8 cellular contexts compared by ENCODE assay signal in genomic region chr11:133835258-133836075, GRCh38. TPM values are rescaled to one million over a fixed set of nuclear protein-coding genes. Genes with fewer than 3 reads are reported as not detected.
DNase-seq lines count a peak whose midpoint lies in the region; ATAC-seq, FAIRE-seq and TF ChIP-seq lines count a peak whose summit lies in the region.

No MANE protein-coding gene starts in this region.

- H3K9me3 ChIP-seq in cardiac muscle cell (ENCODE audit: low read depth), result no peaks in the 10 kb centered on the region

- H3K27me3 Mint-ChIP-seq in activated CD8-positive, alpha-beta T cell treated with anti-CD3 and anti-CD28 coated beads, Interleukin-2, amount 10 ng/mL, durations not matched to agents 7 days and 5 days (ENCODE audit: low read depth), result no peaks in the 10 kb centered on the region

- peaks cover 13% of the 10 kb centered on the region for H3K4me1 Mint-ChIP-seq in activated CD8-positive, alpha-beta T cell treated with anti-CD3 and anti-CD28 coated beads, Interleukin-2, amount 10 ng/mL, durations not matched to agents 7 days and 5 days (ENCODE audit: low read depth)

- no peak overlapping the region for H3K4me3 ChIP-seq in cardiac muscle cell
- H3K4me3 ChIP-seq in retinal pigment epithelial cell (ENCODE audit: low read length), result no peak overlapping the region

- no peaks in the 10 kb centered on the region for H3K9me3 Mint-ChIP-seq in activated CD8-positive, alpha-beta T cell treated with anti-CD3 and anti-CD28 coated beads, Interleukin-2, amount 10 ng/mL, durations not matched to agents 7 days and 5 days (ENCODE audit: insufficient read depth)

- CTCF ChIA-PET in activated CD8-positive, alpha-beta T cell treated with anti-CD3 and anti-CD28 coated beads, Interleukin-2, amount 10 ng/mL, durations not matched to agents 7 days and 5 days (lab: Charles Lee), result interaction anchor here (0.8 to 3.4 kb wide), 7 partner anchors 10 to 756 kb away, joined by 3 to 62 read pairs (median 4); partner anchors contain the start of gene SPATA19

- H3K4me1 ChIP-seq in cardiac muscle cell (ENCODE audit: low read depth), result no peaks in the 10 kb centered on the region

- DNase-seq in D721Med (ENCODE audit: insufficient read length, low spot score) (no peak), NCI-H2029 treated with DMSO at 0.1 percent for 48 hours (lab: John Stamatoyannopoulos, UW) (peak; percentile 10), cardiac muscle cell (ENCODE audit: low read depth in 1 of 2, low spot score in 1 of 2) (peak; percentile 53 to 69), retinal pigment epithelial cell (ENCODE audit: low read depth) (no peak)
- peak; percentile 79 for DNase-seq in activated CD8-positive, alpha-beta T cell treated with anti-CD3 and anti-CD28 coated beads, Interleukin-2, amount 10 ng/mL, durations not matched to agents 7 days and 5 days
- DNase-seq in stimulated activated naive CD4-positive, alpha-beta T cell treated with Interleukin-2 at 50 U/mL for 16 hours (lab: John Stamatoyannopoulos, UW), result no peak

- POLR2A ChIA-PET in activated CD8-positive, alpha-beta T cell treated with anti-CD3 and anti-CD28 coated beads, Interleukin-2, amount 10 ng/mL, durations not matched to agents 7 days and 5 days (lab: Charles Lee), result no interaction called here

- no peaks in the 10 kb centered on the region for H3K36me3 Mint-ChIP-seq in activated CD8-positive, alpha-beta T cell treated with anti-CD3 and anti-CD28 coated beads, Interleukin-2, amount 10 ng/mL, durations not matched to agents 7 days and 5 days (ENCODE audit: low read depth)

- no peaks in the 10 kb centered on the region for H3K36me3 ChIP-seq in cardiac muscle cell

- no peak overlapping the region for H3K4me3 Mint-ChIP-seq in activated CD8-positive, alpha-beta T cell treated with anti-CD3 and anti-CD28 coated beads, Interleukin-2, amount 10 ng/mL, durations not matched to agents 7 days and 5 days

- no peak overlapping the region for H3K27ac ChIP-seq in cardiac muscle cell

- TF ChIP-seq CTCF in D721Med (IDR thresholded peaks at IDR 0.05; ENCODE audit: insufficient read depth, missing control alignments), result peak; percentile 79
- peak; percentile 48 for TF ChIP-seq CTCF in cardiac muscle cell (IDR thresholded peaks at IDR 0.05; ENCODE audit: low read depth, low read length)
- peak; percentile 58 for TF ChIP-seq CTCF in retinal pigment epithelial cell (conservative IDR thresholded peaks at IDR 0.05; ENCODE audit: low read depth, low read length)

- no peaks in the 10 kb centered on the region for H3K27me3 ChIP-seq in cardiac muscle cell

- ATAC-seq in GM18861 (IDR thresholded peaks at IDR 0.05; ENCODE audit: unreplicated experiment) (peak; percentile 95), HG02973 (IDR thresholded peaks at IDR 0.05; ENCODE audit: unreplicated experiment) (peak; percentile 78)
- ATAC-seq in activated CD8-positive, alpha-beta T cell treated with anti-CD3 and anti-CD28 coated beads, Interleukin-2, amount 10 ng/mL, durations not matched to agents 7 days and 5 days, result peak; percentile 77

- H3K27ac Mint-ChIP-seq in activated CD8-positive, alpha-beta T cell treated with anti-CD3 and anti-CD28 coated beads, Interleukin-2, amount 10 ng/mL, durations not matched to agents 7 days and 5 days, result no peak overlapping the region

- FAIRE-seq in D721Med (lab: Jason Lieb, UNC), result no peak

RNA-seq across cellular contexts. Expression of gene SPATA19, which starts 9.8 kb away (rescaled TPM):
- total RNA-seq in activated CD8-positive, alpha-beta T cell treated with anti-CD3 and anti-CD28 coated beads, Interleukin-2, amount 10 ng/mL, durations not matched to agents 7 days and 5 days, result not detected
- not detected in 2 replicates for total RNA-seq in cardiac muscle cell
- polyA plus RNA-seq in cardiac muscle cell, result not detected in 2 replicates

Comparison
In these comparisons a context has a peak if more than half of its experiments do, and no peak if none do; other contexts are left out.
1. DNase-seq: peak in NCI-H2029 treated with DMSO at 0.1 percent for 48 hours (single experiment), activated CD8-positive, alpha-beta T cell treated with anti-CD3 and anti-CD28 coated beads, Interleukin-2, amount 10 ng/mL, durations not matched to agents 7 days and 5 days (single experiment) and cardiac muscle cell (2 of 2); none in D721Med (single experiment), retinal pigment epithelial cell (single experiment) and stimulated activated naive CD4-positive, alpha-beta T cell treated with Interleukin-2 at 50 U/mL for 16 hours (single experiment).
2. Peak in every context shown above with its lines, with median percentiles within 50 percentile points of each other: CTCF ChIP-seq and ATAC-seq.